Comparison of ENCODE assay signal across 1 cellular context in genomic region chr14:74246561-74246960, GRCh38.
TF ChIP-seq lines count a peak whose summit lies in the region.

No MANE protein-coding gene starts in this region.

TF ChIP-seq in H1, 55 proteins besides CTCF, POLR2A, EP300 and RAD21:
- TF ChIP-seq USF2 (IDR thresholded peaks at IDR 0.05; ENCODE audit: low read length) (no peak), RNF2 (IDR thresholded peaks at IDR 0.05; ENCODE audit: borderline replicate concordance, low read depth, low read length, missing control alignments, poor library complexity, severe bottlenecking) (no peak), SIRT6 (IDR thresholded peaks at IDR 0.05; ENCODE audit: low read length) (no peak), POLR2AphosphoS5 (IDR thresholded peaks at IDR 0.05; ENCODE audit: low read depth, low read length) (no peak), SIX5 (IDR thresholded peaks at IDR 0.05; ENCODE audit: low read depth, low read length) (no peak), CBX8 (IDR thresholded peaks at IDR 0.05; ENCODE audit: borderline replicate concordance, low read depth, low read length) (no peak), NANOG (IDR thresholded peaks at IDR 0.05; ENCODE audit: insufficient read depth, low read depth, low read length, poor library complexity, severe bottlenecking) (no peak), CREB1 (IDR thresholded peaks at IDR 0.05) (no peak)
